ENCODE assay signal across 8 cellular contexts in genomic region chr1:227542153-227543120, GRCh38. TPM values are rescaled to one million over a fixed set of nuclear protein-coding genes. Genes with fewer than 3 reads are reported as not detected.
DNase-seq lines count a peak whose midpoint lies in the region; ATAC-seq and TF ChIP-seq lines count a peak whose summit lies in the region.

No MANE protein-coding gene starts in this region.

- H3K36me3 ChIP-seq in endodermal cell (ENCODE audit: control insufficient read depth, insufficient read depth, low read length): no peaks in the 10 kb centered on the region
- no peaks in the 10 kb centered on the region for H3K36me3 ChIP-seq in mesodermal cell (ENCODE audit: control insufficient read depth, insufficient read depth, low read length)

- H3K9me3 ChIP-seq in endodermal cell (ENCODE audit: control insufficient read depth, low read length): peaks cover 5% of the 10 kb centered on the region
- no peaks in the 10 kb centered on the region for H3K9me3 ChIP-seq in mesodermal cell (ENCODE audit: control insufficient read depth, low read length)

- no peaks in the 10 kb centered on the region for H3K4me1 Mint-ChIP-seq in endodermal cell

- H3K9me3 Mint-ChIP-seq in endodermal cell: peaks cover 2% of the 10 kb centered on the region

- H3K4me3 ChIP-seq in endodermal cell (ENCODE audit: low read length) (peak overlapping the region; percentile 70), mesodermal cell (ENCODE audit: extremely low read depth, insufficient read depth, low read length, poor library complexity, severe bottlenecking) (peak overlapping the region; percentile 50)

- peak; percentile 96 for DNase-seq in AG08396 (ENCODE audit: low spot score)
- peak; percentile 11 to 72 for DNase-seq in NCI-H526 (lab: John Stamatoyannopoulos, UW)
- DNase-seq in activated CD8-positive, alpha-beta memory T cell treated with anti-CD3 and anti-CD28 coated beads for 48 hours (ENCODE audit: low read depth in 2 of 3, low spot score in 2 of 3): peak; percentile 73 to 81 (median 76)
- peak; percentile 94 for DNase-seq in endodermal cell
- peak; percentile 83 for DNase-seq in stimulated activated CD8-positive, alpha-beta memory T cell treated with anti-CD3 and anti-CD28 coated beads, Interleukin-12 subunit alpha, Interleukin-12 subunit beta, amount 100 ng/mL, for 4 hours (ENCODE audit: low read depth)

- no peaks in the 10 kb centered on the region for H3K36me3 Mint-ChIP-seq in endodermal cell (ENCODE audit: low read depth)

- H3K27ac ChIP-seq in endodermal cell (ENCODE audit: low read depth, low read length) (no peak overlapping the region), mesodermal cell (ENCODE audit: low read depth, low read length, severe bottlenecking) (no peak overlapping the region)

- peak; percentile 99 for TF ChIP-seq CTCF in endodermal cell (conservative IDR thresholded peaks at IDR 0.05)

- peaks cover 26% of the 10 kb centered on the region for H3K27me3 Mint-ChIP-seq in endodermal cell (ENCODE audit: insufficient read depth)

- H3K27me3 ChIP-seq in endodermal cell (ENCODE audit: control insufficient read depth, insufficient read depth, low read length, poor library complexity, severe bottlenecking): peaks cover 9% of the 10 kb centered on the region

- peak overlapping the region; percentile 58 for H3K27ac Mint-ChIP-seq in endodermal cell

- 8 to 32% methylated on average over 23 to 84 of the region's 84 CpGs for WGBS in endodermal cell (ENCODE audit: insufficient coverage in 1 of 2, insufficient read length in 1 of 2), 2 experiments
- 10 to 11% methylated on average over 62 to 66 of the region's 84 CpGs for WGBS in mesodermal cell (ENCODE audit: insufficient coverage in 2 of 2), 2 experiments

- no peak overlapping the region for H3K9ac ChIP-seq in endodermal cell (ENCODE audit: extremely low read depth, low read length, poor library complexity, severe bottlenecking)

- peak; percentile 96 for ATAC-seq in GM18909 (IDR thresholded peaks at IDR 0.05; ENCODE audit: poor library complexity, unreplicated experiment)
- ATAC-seq in HG03159 (IDR thresholded peaks at IDR 0.05; ENCODE audit: unreplicated experiment): peak; percentile 97

- H3K4me1 ChIP-seq in endodermal cell (ENCODE audit: control insufficient read depth, insufficient read depth, low read length): no peaks in the 10 kb centered on the region
- H3K4me1 ChIP-seq in mesodermal cell (ENCODE audit: control insufficient read depth, insufficient read depth, low read length, poor library complexity, severe bottlenecking): no peaks in the 10 kb centered on the region

- peak overlapping the region; percentile 46 for H3K4me3 Mint-ChIP-seq in endodermal cell

RNA-seq across cellular contexts. Expression of gene ZNF678, which starts 20.9 kb away (rescaled TPM):
- 10 to 100 TPM; 23.1 to 24.3 TPM for total RNA-seq in endodermal cell
- 20.5 TPM for polyA plus RNA-seq in endodermal cell (2013, experiment 1 of 2)
- polyA plus RNA-seq in endodermal cell (2013, experiment 2 of 2): 16.8 TPM
- polyA plus RNA-seq in mesodermal cell (2013, experiment 1 of 2): 6.5 TPM
- 8.4 TPM for polyA plus RNA-seq in mesodermal cell (2013, experiment 2 of 2)

Comparison
In these comparisons a context has a peak if more than half of its experiments do, and no peak if none do; other contexts are left out.
1. DNase-seq: peak in every context shown above with its lines; median percentile 96 in AG08396; 94 in endodermal cell; 83 in stimulated activated CD8-positive, alpha-beta memory T cell treated with anti-CD3 and anti-CD28 coated beads, Interleukin-12 subunit alpha, Interleukin-12 subunit beta, amount 100 ng/mL, for 4 hours; 76 in activated CD8-positive, alpha-beta memory T cell treated with anti-CD3 and anti-CD28 coated beads for 48 hours; 42 in NCI-H526.